10 cellular contexts compared by ENCODE assay signal in the genomic region with DNA sequence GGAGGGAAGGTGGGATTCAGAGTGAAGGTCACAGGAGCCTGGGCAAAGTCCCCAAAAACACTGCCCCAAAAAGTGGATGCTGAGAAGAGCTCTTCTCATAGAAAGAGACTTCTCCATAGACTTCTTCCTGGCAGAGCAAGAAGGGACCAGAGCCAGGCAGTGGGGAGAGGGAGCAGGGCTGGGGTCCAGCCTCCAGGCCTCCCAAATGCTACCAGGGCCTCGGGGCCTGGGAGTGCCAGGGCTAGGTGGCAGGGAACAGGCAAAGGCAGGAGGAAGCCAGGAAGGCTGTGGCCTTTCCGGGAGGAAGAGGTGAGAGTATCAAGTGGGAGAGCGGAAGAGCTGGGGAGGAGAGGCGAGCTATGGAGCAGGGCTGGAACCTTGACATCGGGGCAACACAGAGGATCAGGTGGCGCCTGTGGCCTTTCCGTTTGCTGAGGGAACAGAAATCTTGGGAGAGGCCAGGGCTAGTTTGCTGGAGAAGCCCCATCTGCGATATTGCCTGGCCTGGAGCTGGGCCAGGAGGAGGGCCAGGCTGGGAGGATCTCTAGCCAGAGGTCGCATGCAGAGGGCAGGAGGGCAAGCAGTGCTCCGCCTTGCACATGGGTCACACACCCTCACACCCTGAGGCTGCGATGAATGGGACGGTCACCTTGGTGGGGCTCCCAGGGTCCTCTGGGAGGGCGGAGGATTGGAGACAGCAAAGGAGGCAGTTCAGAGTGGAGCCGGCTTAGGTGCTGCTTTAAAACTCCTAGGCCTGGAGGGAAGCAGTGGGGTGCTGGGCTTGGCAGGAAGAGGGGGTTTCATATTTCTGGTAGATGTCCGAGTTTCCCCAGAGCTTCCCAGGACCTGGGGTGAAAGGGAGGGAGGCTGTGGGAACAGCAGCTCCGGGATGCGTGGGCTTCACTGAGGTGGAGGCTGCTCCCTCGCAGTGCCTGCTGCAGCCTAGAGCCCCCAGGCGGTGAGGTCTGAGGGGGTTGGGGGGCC. TPM values are rescaled to one million over a fixed set of nuclear protein-coding genes. Genes with fewer than 3 reads are reported as not detected.
DNase-seq lines count a peak whose midpoint lies in the region; ATAC-seq and TF ChIP-seq lines count a peak whose summit lies in the region.
"Had no signal": no experiment of that assay in that cellular context is flagged by ENCODE, and none has a peak within 500 bp of the region (broad histone marks: within the 10 kb centered on the region; RNA-seq: fewer than 3 reads in every experiment).

No MANE protein-coding gene starts in this region.

- TF ChIP-seq EP300 in suprapubic skin (IDR thresholded peaks at IDR 0.05), result no peak

- peaks cover 23% of the 10 kb centered on the region for H3K4me1 ChIP-seq in iPS-20b (ENCODE audit: insufficient read depth, low read length)
- H3K4me1 ChIP-seq in suprapubic skin, result peaks cover 92% of the 10 kb centered on the region

- no peak for ATAC-seq in HG02623 (IDR thresholded peaks at IDR 0.05; ENCODE audit: unreplicated experiment)
- ATAC-seq: GM12878 had no signal

- no peak for TF ChIP-seq POLR2A in suprapubic skin (IDR thresholded peaks at IDR 0.05)

- H3K27ac ChIP-seq in iPS-20b (ENCODE audit: low read length) (no peak overlapping the region), suprapubic skin (peak overlapping the region; percentile 19)

- no peak for TF ChIP-seq CTCF in suprapubic skin (IDR thresholded peaks at IDR 0.05)

- H3K9me3 ChIP-seq in iPS-20b (ENCODE audit: insufficient read depth, low read depth, low read length) (no peaks in the 10 kb centered on the region), suprapubic skin (no peaks in the 10 kb centered on the region)

- WGBS in suprapubic skin, result 44% methylated on average over 19 of the region's 19 CpGs

- DNase-seq in DMS53 (lab: John Stamatoyannopoulos, UW) (peak; percentile 31), DMS53 treated with DMSO at 0.1 percent for 48 hours (lab: John Stamatoyannopoulos, UW; ENCODE audit: unreplicated experiment) (no peak), suprapubic skin (ENCODE audit: low spot score in 2 of 2) (no peak), HK-2 (ENCODE audit: unreplicated experiment) (no peak)
- DNase-seq: 8988T, NCI-H1417, T-helper 9 cell had no signal

- peak overlapping the region; percentile 56 for H3K9ac ChIP-seq in iPS-20b (ENCODE audit: low read depth, low read length)

- H3K27me3 ChIP-seq in iPS-20b (ENCODE audit: insufficient read depth, low read length), result no peaks in the 10 kb centered on the region
- H3K27me3 ChIP-seq in suprapubic skin, result no peaks in the 10 kb centered on the region

- H3K36me3 ChIP-seq in iPS-20b (ENCODE audit: insufficient read depth, low read depth, low read length) (no peaks in the 10 kb centered on the region), suprapubic skin (no peaks in the 10 kb centered on the region)

- H3K4me3 ChIP-seq in iPS-20b (ENCODE audit: low read length) (no peak overlapping the region), suprapubic skin (no peak overlapping the region)
- H3K4me3 ChIP-seq: GM12878 had no signal

RNA-seq across cellular contexts. Expression of gene SLC16A5, which starts 3.4 kb away (rescaled TPM):
- 10 to 100 TPM; 59.1 to 93.3 (median 61.4) TPM for total RNA-seq in suprapubic skin

RNA-seq across cellular contexts. Expression of gene ARMC7, which starts 18.6 kb away (rescaled TPM):
- total RNA-seq in suprapubic skin, result 10 to 100 TPM in 2 of 4 donors, 1 to 10 TPM in 2; 7.5 to 15.5 (median 10.5) TPM

RNA-seq across cellular contexts. Expression of gene NT5C, which starts 40.4 kb away (rescaled TPM):
- total RNA-seq in suprapubic skin, result 10 to 100 TPM; 58.6 to 86.7 (median 69.6) TPM

RNA-seq across cellular contexts. Expression of gene KCTD2, which starts 44.1 kb away (rescaled TPM):
- 10 to 100 TPM; 25.3 to 37.7 (median 31.3) TPM for total RNA-seq in suprapubic skin

RNA-seq across cellular contexts. Expression of gene ATP5PD, which starts 44.4 kb away (rescaled TPM):
- 100 to 1,000 TPM; 167 to 312 (median 272) TPM for total RNA-seq in suprapubic skin
